In genomic region chr7:32921896-32922295, GRCh38 we compare ENCODE assay signal across 19 cellular contexts. TPM values are rescaled to one million over a fixed set of nuclear protein-coding genes. Genes with fewer than 3 reads are reported as not detected.
DNase-seq lines count a peak whose midpoint lies in the region; ATAC-seq and TF ChIP-seq lines count a peak whose summit lies in the region.
"Had no signal": no experiment of that assay in that cellular context is flagged by ENCODE, and none has a peak within 500 bp of the region (broad histone marks: within the 10 kb centered on the region; RNA-seq: fewer than 3 reads in every experiment).

No MANE protein-coding gene starts in this region.

- no peaks in the 10 kb centered on the region for H3K4me1 ChIP-seq in SK-N-SH (ENCODE audit: control insufficient read depth in 1 of 2, insufficient read depth in 2 of 2, low read depth in 1 of 2, low read length in 1 of 2)
- H3K4me1 ChIP-seq: HAP-1, sigmoid colon, thyroid gland had no signal

- no peaks in the 10 kb centered on the region for H3K9me3 ChIP-seq in SK-N-SH
- H3K9me3 ChIP-seq: HAP-1, sigmoid colon, thyroid gland had no signal

- no peak for ATAC-seq in GM21529 (IDR thresholded peaks at IDR 0.05; ENCODE audit: unreplicated experiment)

- H3K9me2 ChIP-seq in SK-N-SH = no peaks in the 10 kb centered on the region

- no peak overlapping the region for H3K9ac ChIP-seq in SK-N-SH

- no peaks in the 10 kb centered on the region for H3K9me3 Mint-ChIP-seq in progenitor cell of endocrine pancreas (ENCODE audit: low read depth)

- H3K4me1 Mint-ChIP-seq in progenitor cell of endocrine pancreas (ENCODE audit: low read depth) = no peaks in the 10 kb centered on the region

- H3K27me3 ChIP-seq in SK-N-SH (ENCODE audit: insufficient read depth) = no peaks in the 10 kb centered on the region
- H3K27me3 ChIP-seq: sigmoid colon, thyroid gland had no signal

- peaks cover 12% of the 10 kb centered on the region for H3K79me2 ChIP-seq in SK-N-SH (ENCODE audit: insufficient read depth)

- H3K27me3 Mint-ChIP-seq in progenitor cell of endocrine pancreas = no peaks in the 10 kb centered on the region

- CTCF ChIA-PET in SK-N-SH (lab: Yijun Ruan, JAX) = no interaction called here

- H4K20me1 ChIP-seq in SK-N-SH (ENCODE audit: insufficient read depth) = no peaks in the 10 kb centered on the region

- H3K4me3 ChIP-seq in SK-N-SH (ENCODE audit: low read depth in 2 of 2, low read length in 1 of 2) = no peak overlapping the region
- H3K4me3 ChIP-seq: HAP-1, sigmoid colon, thyroid gland had no signal

- TF ChIP-seq CTCF in progenitor cell of endocrine pancreas (IDR thresholded peaks at IDR 0.05; ENCODE audit: unreplicated experiment) = no peak
- TF ChIP-seq CTCF in SK-N-SH (IDR thresholded peaks at IDR 0.05) = no peak

- DNase-seq in GDM1 (lab: John Stamatoyannopoulos, UW) (peak; percentile 4), LHCN-M2 (ENCODE audit: low read depth) (peak; percentile 34), dermis blood vessel endothelial cell (peak; percentile 64), progenitor cell of endocrine pancreas (ENCODE audit: low spot score, unreplicated experiment) (no peak), T1000 (lab: John Stamatoyannopoulos, UW) (no peak), SK-N-SH (no peak), DMS114 treated with DMSO at 0.1 percent for 48 hours (lab: John Stamatoyannopoulos, UW; ENCODE audit: unreplicated experiment) (no peak)
- DNase-seq: activated CD4-positive, alpha-beta T cell treated with anti-CD3 and anti-CD28 coated beads, Interleukin-2, amount 50 U/mL, for 48 hours; activated naive CD4-positive, alpha-beta T cell treated with Interleukin-2 at 50 U/mL for 16 hours; AML-193; hypothalamus; NCI-H1930; NCI-H446 treated with DMSO at 0.1 percent for 48 hours; sigmoid colon; stimulated activated CD4-positive, alpha-beta T cell treated with anti-CD3 and anti-CD28 coated beads, Interleukin-1b, Interleukin-23, amount 100 ng/mL, for 48 hours; stimulated activated naive CD4-positive, alpha-beta T cell; thyroid gland had no signal

- no peak overlapping the region for H3K27ac ChIP-seq in SK-N-SH (ENCODE audit: low read depth in 2 of 2, low read length in 1 of 2)
- H3K27ac ChIP-seq: sigmoid colon, thyroid gland had no signal

- no peak overlapping the region for H3K4me3 Mint-ChIP-seq in progenitor cell of endocrine pancreas (ENCODE audit: low read depth)

- H3K36me3 ChIP-seq in SK-N-SH (replicated peaks in 1 of 2; ENCODE audit: control insufficient read depth in 1 of 2, insufficient read depth in 2 of 2, low read length in 1 of 2) = peaks cover 45 to 57% of the 10 kb centered on the region in 2 experiments

- WGBS in SK-N-SH (ENCODE audit: low lambda C conversion rate) = 92% methylated on average over 2 of the region's 2 CpGs

- POLR2A ChIA-PET in SK-N-SH (lab: Yijun Ruan, JAX) = no interaction called here

- no peak overlapping the region for H2AFZ ChIP-seq in SK-N-SH (ENCODE audit: low read depth)

- peaks cover 23% of the 10 kb centered on the region for H3K36me3 Mint-ChIP-seq in progenitor cell of endocrine pancreas (ENCODE audit: insufficient read depth)

- no peaks in the 10 kb centered on the region for H3F3A ChIP-seq in SK-N-SH (replicated peaks; ENCODE audit: insufficient read depth)

- TF ChIP-seq EP300 in SK-N-SH (IDR thresholded peaks at IDR 0.05; ENCODE audit: borderline replicate concordance in 1 of 2, low read depth in 1 of 2, low read length in 1 of 2) = no peak

- H3K4me2 ChIP-seq in SK-N-SH = no peak overlapping the region

- H3K27ac Mint-ChIP-seq in progenitor cell of endocrine pancreas = peak overlapping the region; percentile 58

- TF ChIP-seq RAD21 in SK-N-SH (IDR thresholded peaks at IDR 0.05; ENCODE audit: low read length) = no peak

TF ChIP-seq in SK-N-SH, 30 proteins besides CTCF, POLR2A, EP300 and RAD21:
- TF ChIP-seq RCOR1 (IDR thresholded peaks at IDR 0.05; ENCODE audit: low read length) = no peak
- no peak for TF ChIP-seq TAF1 (IDR thresholded peaks at IDR 0.05; ENCODE audit: borderline replicate concordance, low read depth, low read length)
- no peak for TF ChIP-seq EZH2phosphoT487 (IDR thresholded peaks at IDR 0.05; ENCODE audit: borderline replicate concordance, low read depth)
- no peak for TF ChIP-seq NRF1 (IDR thresholded peaks at IDR 0.05; ENCODE audit: low read depth, low read length)
- no peak for TF ChIP-seq TEAD4 (IDR thresholded peaks at IDR 0.05; ENCODE audit: borderline replicate concordance, insufficient read depth)
- no peak for TF ChIP-seq ELF1 (IDR thresholded peaks at IDR 0.05)
- TF ChIP-seq CHD2 (IDR thresholded peaks at IDR 0.05; ENCODE audit: low read length, partially characterized antibody) = no peak
- TF ChIP-seq RFX5 (IDR thresholded peaks at IDR 0.05; ENCODE audit: low read length) = no peak
- no peak for TF ChIP-seq JUND (IDR thresholded peaks at IDR 0.05)
- no peak for TF ChIP-seq MAX (IDR thresholded peaks at IDR 0.05; ENCODE audit: low read depth)
TF ChIP-seq in SK-N-SH: peak in this region for 0.

RNA-seq across cellular contexts. Expression of gene KBTBD2, which starts 30.3 kb away (rescaled TPM):
- total RNA-seq in LHCN-M2 (2014; rRNA removed) (47.6 and 54.1 TPM in 2 replicates), dermis blood vessel endothelial cell (71.3 and 103 TPM in 2 replicates), progenitor cell of endocrine pancreas (47.5 and 48.1 TPM in 2 replicates)
- 18.9 TPM for polyA plus RNA-seq in LHCN-M2 (2012)
- polyA plus RNA-seq in SK-N-SH (2012; rRNA removed) = 23.6 and 28.3 TPM in 2 replicates
- 32.5 and 37.1 TPM in 2 replicates for polyA plus RNA-seq in SK-N-SH (2012; cell fraction: cytosol; rRNA removed)
- 18.4 and 43.0 TPM in 2 replicates for polyA plus RNA-seq in SK-N-SH (2012; cell fraction: nucleus; rRNA removed)

RNA-seq across cellular contexts. Expression of gene FKBP9, which starts 35.3 kb away (rescaled TPM):
- 289 and 303 TPM in 2 replicates for total RNA-seq in LHCN-M2 (2014; rRNA removed)
- polyA plus RNA-seq in LHCN-M2 (2012) = 234 TPM
- 168 and 179 TPM in 2 replicates for total RNA-seq in dermis blood vessel endothelial cell
- total RNA-seq in progenitor cell of endocrine pancreas = 86.4 and 90.7 TPM in 2 replicates
- polyA plus RNA-seq in SK-N-SH (2012; rRNA removed) = 211 and 219 TPM in 2 replicates
- polyA plus RNA-seq in SK-N-SH (2012; cell fraction: cytosol; rRNA removed) = 262 TPM in 2 replicates
- polyA plus RNA-seq in SK-N-SH (2012; cell fraction: nucleus; rRNA removed) = 143 and 147 TPM in 2 replicates

Comparison
In these comparisons a context has a peak if more than half of its experiments do, and no peak if none do; other contexts are left out.
1. DNase-seq: peak in GDM1 (single experiment), LHCN-M2 (single experiment) and dermis blood vessel endothelial cell (single experiment); none in progenitor cell of endocrine pancreas (single experiment), T1000 (single experiment), SK-N-SH (single experiment) and DMS114 treated with DMSO at 0.1 percent for 48 hours (single experiment).